ENCODE assay signal across 14 cellular contexts in genomic region chr13:42348576-42348975, GRCh38.
DNase-seq lines count a peak whose midpoint lies in the region; ATAC-seq and TF ChIP-seq lines count a peak whose summit lies in the region.
"Had no signal": no experiment of that assay in that cellular context is flagged by ENCODE, and none has a peak within 500 bp of the region (broad histone marks: within the 10 kb centered on the region; RNA-seq: fewer than 3 reads in every experiment).

No MANE protein-coding gene starts in this region.

- no peak for TF ChIP-seq POLR2A in esophagus muscularis mucosa (IDR thresholded peaks at IDR 0.05; ENCODE audit: low read depth)

- no peaks in the 10 kb centered on the region for H3K9me3 Mint-ChIP-seq in activated CD4-positive, alpha-beta memory T cell treated with anti-CD3 and anti-CD28 coated beads for 36 hours
- H3K9me3 Mint-ChIP-seq in activated CD4-positive, alpha-beta memory T cell treated with anti-CD3 and anti-CD28 coated beads, Interleukin-2, amount 10 ng/mL, durations not matched to agents 7 days and 5 days = no peaks in the 10 kb centered on the region
- H3K9me3 Mint-ChIP-seq in activated T-helper 2 cell treated with anti-CD3 and anti-CD28 coated beads, Interferon-gamma antibody, Interleukin-2, Interleukin-4, amounts not matched to agents 10 μg/mL and 5 μg/mL and 100 μg/mL, durations not matched to agents 14 hours and 24 hours and 36 hours = peaks cover 6% of the 10 kb centered on the region
- H3K9me3 Mint-ChIP-seq: CD4-positive, alpha-beta memory T cell had no signal

- POLR2A ChIA-PET in activated CD4-positive, alpha-beta memory T cell treated with anti-CD3 and anti-CD28 coated beads for 36 hours (lab: Charles Lee) = interaction anchor here (1.2 kb wide), 1 partner anchor 76 kb away, joined by 3 read pairs; no protein-coding TSS in a partner anchor
- POLR2A ChIA-PET in activated CD4-positive, alpha-beta memory T cell treated with anti-CD3 and anti-CD28 coated beads, Interleukin-2, amount 10 ng/mL, durations not matched to agents 7 days and 5 days (lab: Charles Lee) = no interaction called here

- WGBS in esophagus muscularis mucosa = 83% methylated on average over 4 of the region's 4 CpGs

- TF ChIP-seq CTCF in esophagus muscularis mucosa (IDR thresholded peaks at IDR 0.05) = no peak

- H3K9me3 ChIP-seq in esophagus muscularis mucosa = no peaks in the 10 kb centered on the region

- ATAC-seq in GM18868 (IDR thresholded peaks at IDR 0.05; ENCODE audit: unreplicated experiment) = no peak
- ATAC-seq: GM12878, HCT116 had no signal

- no peak overlapping the region for H3K27ac Mint-ChIP-seq in activated CD4-positive, alpha-beta memory T cell treated with anti-CD3 and anti-CD28 coated beads for 36 hours
- no peak overlapping the region for H3K27ac Mint-ChIP-seq in activated CD4-positive, alpha-beta memory T cell treated with anti-CD3 and anti-CD28 coated beads, Interleukin-2, amount 10 ng/mL, durations not matched to agents 7 days and 5 days
- H3K27ac Mint-ChIP-seq in activated T-helper 2 cell treated with anti-CD3 and anti-CD28 coated beads, Interferon-gamma antibody, Interleukin-2, Interleukin-4, amounts not matched to agents 10 μg/mL and 5 μg/mL and 100 μg/mL, durations not matched to agents 14 hours and 24 hours and 36 hours = peak overlapping the region; percentile 19
- H3K27ac Mint-ChIP-seq: B cell; CD4-positive, alpha-beta memory T cell had no signal

- no peaks in the 10 kb centered on the region for H3K27me3 Mint-ChIP-seq in activated CD4-positive, alpha-beta memory T cell treated with anti-CD3 and anti-CD28 coated beads for 36 hours
- no peaks in the 10 kb centered on the region for H3K27me3 Mint-ChIP-seq in activated CD4-positive, alpha-beta memory T cell treated with anti-CD3 and anti-CD28 coated beads, Interleukin-2, amount 10 ng/mL, durations not matched to agents 7 days and 5 days
- no peaks in the 10 kb centered on the region for H3K27me3 Mint-ChIP-seq in activated T-helper 2 cell treated with anti-CD3 and anti-CD28 coated beads, Interferon-gamma antibody, Interleukin-2, Interleukin-4, amounts not matched to agents 10 μg/mL and 5 μg/mL and 100 μg/mL, durations not matched to agents 14 hours and 24 hours and 36 hours (ENCODE audit: low read depth)
- H3K27me3 Mint-ChIP-seq: B cell; CD4-positive, alpha-beta memory T cell had no signal

- DNase-seq in activated CD4-positive, alpha-beta memory T cell treated with anti-CD3 and anti-CD28 coated beads for 36 hours = peak; percentile 36
- no peak for DNase-seq in activated CD4-positive, alpha-beta memory T cell treated with anti-CD3 and anti-CD28 coated beads, Interleukin-2, amount 10 ng/mL, durations not matched to agents 7 days and 5 days
- peak; percentile 44 for DNase-seq in stimulated activated CD4-positive, alpha-beta T cell treated with anti-CD3 and anti-CD28 coated beads, Interleukin-15, amount 100 ng/mL, for 24 hours
- no peak for DNase-seq in stimulated activated CD4-positive, alpha-beta T cell treated with anti-CD3 and anti-CD28 coated beads, Interleukin-4, amount 100 ng/mL, for 24 hours
- DNase-seq in activated T-helper 2 cell treated with anti-CD3 and anti-CD28 coated beads, Interferon-gamma antibody, Interleukin-2, Interleukin-4, amounts not matched to agents 10 μg/mL and 5 μg/mL and 100 μg/mL, durations not matched to agents 14 hours and 24 hours and 36 hours (ENCODE audit: low spot score) = no peak
- peak; percentile 64 for DNase-seq in esophagus muscularis mucosa (ENCODE audit: extremely low spot score)
- DNase-seq: C1 segment of cervical spinal cord; CD4-positive, alpha-beta memory T cell; DMS79; GM23248 had no signal

- H3K36me3 Mint-ChIP-seq in activated CD4-positive, alpha-beta memory T cell treated with anti-CD3 and anti-CD28 coated beads for 36 hours = no peaks in the 10 kb centered on the region
- H3K36me3 Mint-ChIP-seq in activated CD4-positive, alpha-beta memory T cell treated with anti-CD3 and anti-CD28 coated beads, Interleukin-2, amount 10 ng/mL, durations not matched to agents 7 days and 5 days (ENCODE audit: low read depth) = peaks cover 9% of the 10 kb centered on the region
- peaks cover 8% of the 10 kb centered on the region for H3K36me3 Mint-ChIP-seq in activated T-helper 2 cell treated with anti-CD3 and anti-CD28 coated beads, Interferon-gamma antibody, Interleukin-2, Interleukin-4, amounts not matched to agents 10 μg/mL and 5 μg/mL and 100 μg/mL, durations not matched to agents 14 hours and 24 hours and 36 hours (ENCODE audit: low read depth)
- H3K36me3 Mint-ChIP-seq: CD4-positive, alpha-beta memory T cell had no signal

- no peak overlapping the region for H3K4me3 Mint-ChIP-seq in activated CD4-positive, alpha-beta memory T cell treated with anti-CD3 and anti-CD28 coated beads for 36 hours
- no peak overlapping the region for H3K4me3 Mint-ChIP-seq in activated CD4-positive, alpha-beta memory T cell treated with anti-CD3 and anti-CD28 coated beads, Interleukin-2, amount 10 ng/mL, durations not matched to agents 7 days and 5 days
- H3K4me3 Mint-ChIP-seq in activated T-helper 2 cell treated with anti-CD3 and anti-CD28 coated beads, Interferon-gamma antibody, Interleukin-2, Interleukin-4, amounts not matched to agents 10 μg/mL and 5 μg/mL and 100 μg/mL, durations not matched to agents 14 hours and 24 hours and 36 hours (ENCODE audit: low read depth) = no peak overlapping the region
- H3K4me3 Mint-ChIP-seq: B cell had no signal

- no peaks in the 10 kb centered on the region for H3K27me3 ChIP-seq in esophagus muscularis mucosa

- H3K4me1 Mint-ChIP-seq in activated CD4-positive, alpha-beta memory T cell treated with anti-CD3 and anti-CD28 coated beads for 36 hours (ENCODE audit: low read depth) = peaks cover 53% of the 10 kb centered on the region
- peaks cover 38% of the 10 kb centered on the region for H3K4me1 Mint-ChIP-seq in activated CD4-positive, alpha-beta memory T cell treated with anti-CD3 and anti-CD28 coated beads, Interleukin-2, amount 10 ng/mL, durations not matched to agents 7 days and 5 days
- peaks cover 45% of the 10 kb centered on the region for H3K4me1 Mint-ChIP-seq in activated T-helper 2 cell treated with anti-CD3 and anti-CD28 coated beads, Interferon-gamma antibody, Interleukin-2, Interleukin-4, amounts not matched to agents 10 μg/mL and 5 μg/mL and 100 μg/mL, durations not matched to agents 14 hours and 24 hours and 36 hours (ENCODE audit: low read depth)
- H3K4me1 Mint-ChIP-seq: B cell had no signal

- no peak overlapping the region for H3K4me3 ChIP-seq in esophagus muscularis mucosa
- H3K4me3 ChIP-seq: GM12878, GM23248 had no signal

- intact Hi-C loops in activated CD4-positive, alpha-beta memory T cell treated with anti-CD3 and anti-CD28 coated beads for 36 hours (cut with micrococcal nuclease) = no loop called here
- intact Hi-C loops in activated T-helper 2 cell treated with anti-CD3 and anti-CD28 coated beads, Interferon-gamma antibody, Interleukin-2, Interleukin-4, amounts not matched to agents 10 μg/mL and 5 μg/mL and 100 μg/mL, durations not matched to agents 14 hours and 24 hours and 36 hours (cut with micrococcal nuclease) = no loop called here
- intact Hi-C loops in esophagus muscularis mucosa (cut with DNase I) = no loop called here

- H3K36me3 ChIP-seq in esophagus muscularis mucosa = no peaks in the 10 kb centered on the region

- no peak for TF ChIP-seq EP300 in esophagus muscularis mucosa (IDR thresholded peaks at IDR 0.05)

- no peak overlapping the region for H3K27ac ChIP-seq in esophagus muscularis mucosa (replicated peaks in 1 of 4)
- H3K27ac ChIP-seq: GM23248 had no signal

- CTCF ChIA-PET in activated CD4-positive, alpha-beta memory T cell treated with anti-CD3 and anti-CD28 coated beads for 36 hours (lab: Charles Lee) = interaction anchor here (0.6 kb wide), 1 partner anchor 241 kb away, joined by 3 read pairs; no protein-coding TSS in a partner anchor
- CTCF ChIA-PET in activated CD4-positive, alpha-beta memory T cell treated with anti-CD3 and anti-CD28 coated beads, Interleukin-2, amount 10 ng/mL, durations not matched to agents 7 days and 5 days (lab: Charles Lee) = interaction anchor here (1.4 kb wide), 1 partner anchor 130 kb away, joined by 3 read pairs; no protein-coding TSS in a partner anchor

- H3K4me1 ChIP-seq in esophagus muscularis mucosa = no peaks in the 10 kb centered on the region

Comparison
In these comparisons a context has a peak if more than half of its experiments do, and no peak if none do; other contexts are left out.
1. DNase-seq: peak in activated CD4-positive, alpha-beta memory T cell treated with anti-CD3 and anti-CD28 coated beads for 36 hours (single experiment), stimulated activated CD4-positive, alpha-beta T cell treated with anti-CD3 and anti-CD28 coated beads, Interleukin-15, amount 100 ng/mL, for 24 hours (single experiment) and esophagus muscularis mucosa (single experiment); none in activated CD4-positive, alpha-beta memory T cell treated with anti-CD3 and anti-CD28 coated beads, Interleukin-2, amount 10 ng/mL, durations not matched to agents 7 days and 5 days (single experiment), stimulated activated CD4-positive, alpha-beta T cell treated with anti-CD3 and anti-CD28 coated beads, Interleukin-4, amount 100 ng/mL, for 24 hours (single experiment) and activated T-helper 2 cell treated with anti-CD3 and anti-CD28 coated beads, Interferon-gamma antibody, Interleukin-2, Interleukin-4, amounts not matched to agents 10 μg/mL and 5 μg/mL and 100 μg/mL, durations not matched to agents 14 hours and 24 hours and 36 hours (single experiment).